In the genomic region with DNA sequence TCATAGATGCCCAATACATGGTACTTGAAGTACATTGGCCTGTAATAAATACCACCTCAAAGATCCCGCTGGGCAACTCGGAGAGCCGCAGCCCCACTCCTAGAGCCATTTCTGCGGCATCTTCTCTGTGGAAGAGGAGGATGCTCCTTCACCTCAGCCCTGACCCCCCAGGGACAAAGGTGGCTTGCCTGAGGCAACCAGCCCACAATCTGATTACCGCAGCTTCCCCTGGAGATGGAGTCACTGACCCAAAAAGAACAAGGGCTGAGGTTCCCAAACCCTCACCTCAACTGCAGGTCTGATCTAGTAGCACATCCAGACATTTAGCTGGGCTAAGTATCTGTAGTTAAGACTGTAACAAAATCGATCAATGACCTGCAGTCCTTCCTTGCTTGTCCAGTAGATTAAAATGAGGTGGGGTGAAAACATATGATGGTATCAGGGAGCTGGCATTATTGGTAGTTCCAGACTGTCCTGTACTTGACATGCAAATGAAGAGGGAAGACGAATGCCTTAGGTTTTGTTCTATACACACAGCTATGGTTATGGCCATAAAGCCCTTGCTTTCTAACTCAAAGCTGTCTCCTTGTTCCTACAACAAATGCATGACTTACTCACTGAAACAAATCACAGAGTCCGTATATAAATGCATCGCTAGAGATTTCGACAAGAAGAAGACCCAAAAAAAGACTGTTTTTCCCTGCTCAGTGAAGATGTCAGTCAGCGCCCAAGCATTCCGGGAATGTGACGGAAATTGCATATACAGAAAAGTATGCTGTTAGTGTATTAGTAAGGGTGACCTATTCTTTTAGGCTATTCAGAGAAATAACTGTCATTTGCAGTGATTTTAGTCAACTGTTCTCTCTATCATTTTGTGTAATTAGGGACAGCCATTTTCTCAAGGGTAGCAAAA, we compare ENCODE assay signal across 16 cellular contexts. TPM values are rescaled to one million over a fixed set of nuclear protein-coding genes. Genes with fewer than 3 reads are reported as not detected.
DNase-seq lines count a peak whose midpoint lies in the region; TF ChIP-seq lines count a peak whose summit lies in the region.
"Had no signal": no experiment of that assay in that cellular context is flagged by ENCODE, and none has a peak within 500 bp of the region (broad histone marks: within the 10 kb centered on the region; RNA-seq: fewer than 3 reads in every experiment).

No MANE protein-coding gene starts in this region.

- CTCF ChIA-PET in RWPE1 (lab: Yijun Ruan, JAX) = no interaction called here

- H2AFZ ChIP-seq in fibroblast of lung (ENCODE audit: low read length) = no peak overlapping the region
- H2AFZ ChIP-seq in trophoblast cell (ENCODE audit: insufficient read depth, low read length, poor library complexity) = no peak overlapping the region

- H3K36me3 ChIP-seq in fibroblast of lung (ENCODE audit: control insufficient read depth, insufficient read depth, low read length) = no peaks in the 10 kb centered on the region
- H3K36me3 ChIP-seq in trophoblast cell (ENCODE audit: control insufficient read depth in 1 of 2, insufficient read depth in 2 of 2, low read length in 2 of 2) = no peaks in the 10 kb centered on the region
- H3K36me3 ChIP-seq: thyroid gland had no signal

- H4K12ac ChIP-seq in trophoblast cell (ENCODE audit: low read depth, low read length) = no peak overlapping the region

- H3K79me2 ChIP-seq in fibroblast of lung (ENCODE audit: control insufficient read depth, insufficient read depth, low read length) (no peaks in the 10 kb centered on the region), trophoblast cell (ENCODE audit: control insufficient read depth, insufficient read depth, low read length, poor library complexity) (no peaks in the 10 kb centered on the region)

- peak overlapping the region; percentile 66 for H2AK5ac ChIP-seq in trophoblast cell (ENCODE audit: low read length)

- H2BK120ac ChIP-seq in trophoblast cell (ENCODE audit: insufficient read depth, low read length, poor library complexity) = peak overlapping the region; percentile 83

- H3K27me3 ChIP-seq in fibroblast of lung (ENCODE audit: control insufficient read depth, insufficient read depth, low read length) = no peaks in the 10 kb centered on the region
- H3K27me3 ChIP-seq in trophoblast cell (ENCODE audit: insufficient read depth, low read length) = no peaks in the 10 kb centered on the region
- H3K27me3 ChIP-seq: thyroid gland had no signal

- H3K27ac ChIP-seq in RWPE1 (no peak overlapping the region), fibroblast of lung (ENCODE audit: insufficient read depth, low read length) (peak overlapping the region; percentile 94), trophoblast cell (ENCODE audit: low read depth, low read length) (peak overlapping the region; percentile 82)
- H3K27ac ChIP-seq: thyroid gland had no signal

- H4K91ac ChIP-seq in trophoblast cell (ENCODE audit: low read depth, low read length) = peak overlapping the region; percentile 87

- H3K4me2 ChIP-seq in fibroblast of lung (ENCODE audit: extremely low read depth, insufficient read depth, low read length) = peak overlapping the region; percentile 18
- peak overlapping the region; percentile 35 for H3K4me2 ChIP-seq in trophoblast cell (ENCODE audit: low read length)

- H3K18ac ChIP-seq in trophoblast cell (ENCODE audit: low read length) = peak overlapping the region; percentile 67

- H3K4me1 ChIP-seq in fibroblast of lung (ENCODE audit: control insufficient read depth, extremely low read depth, insufficient read depth, low read length) (peaks cover 20% of the 10 kb centered on the region), trophoblast cell (ENCODE audit: control insufficient read depth in 1 of 2, insufficient read depth in 2 of 2, low read length in 2 of 2) (peaks cover 6 to 18% of the 10 kb centered on the region in 2 experiments)
- H3K4me1 ChIP-seq: thyroid gland had no signal

- H3K79me1 ChIP-seq in trophoblast cell (ENCODE audit: low read length) = peaks cover 22% of the 10 kb centered on the region

- no CpG with 5 or more reads among the region's 13 CpGs for WGBS in trophoblast cell (ENCODE audit: extremely low coverage, insufficient coverage, insufficient read length)

- no peaks in the 10 kb centered on the region for H4K20me1 ChIP-seq in fibroblast of lung (ENCODE audit: control insufficient read depth, extremely low read depth, insufficient read depth, low read length)

- no peak overlapping the region for H3K9ac ChIP-seq in fibroblast of lung (ENCODE audit: insufficient read depth, low read length)
- H3K9ac ChIP-seq in trophoblast cell (ENCODE audit: low read length) = no peak overlapping the region

- H4K8ac ChIP-seq in trophoblast cell (ENCODE audit: low read depth, low read length) = peak overlapping the region; percentile 41

- H3K9me3 ChIP-seq in fibroblast of lung (ENCODE audit: control insufficient read depth, insufficient read depth, low read depth, low read length) (no peaks in the 10 kb centered on the region), trophoblast cell (ENCODE audit: insufficient read depth, low read depth, low read length) (no peaks in the 10 kb centered on the region)
- H3K9me3 ChIP-seq: thyroid gland had no signal

- peak overlapping the region; percentile 78 for H2BK12ac ChIP-seq in trophoblast cell (ENCODE audit: low read length)

- POLR2A ChIA-PET in RWPE1 (lab: Yijun Ruan, JAX; ENCODE audit: low non-redundant PET) = no interaction called here

- no peak overlapping the region for H3K23ac ChIP-seq in trophoblast cell (ENCODE audit: low read length)

- TF ChIP-seq CTCF in RWPE1 (conservative IDR thresholded peaks at IDR 0.05; ENCODE audit: low read depth) (no peak), fibroblast of lung (conservative IDR thresholded peaks at IDR 0.05 in 1 of 2, IDR thresholded peaks at IDR 0.05 in 1 of 2; ENCODE audit: low read depth in 1 of 2, low read length in 2 of 2) (no peak)

- no peak overlapping the region for H3K4ac ChIP-seq in trophoblast cell (ENCODE audit: low read depth, low read length)

- peak overlapping the region; percentile 81 for H2BK5ac ChIP-seq in trophoblast cell (ENCODE audit: low read depth, low read length, poor library complexity)

- H3K4me3 ChIP-seq in fibroblast of lung (replicated peaks in 1 of 4; ENCODE audit: control extremely low read depth in 1 of 4, insufficient read depth in 1 of 4, low read depth in 3 of 4, low read length in 4 of 4) = no peak overlapping the region
- H3K4me3 ChIP-seq in trophoblast cell (ENCODE audit: low read depth, low read length) = no peak overlapping the region
- H3K4me3 ChIP-seq: lung, thyroid gland had no signal

- peak overlapping the region; percentile 49 for H3K14ac ChIP-seq in trophoblast cell (ENCODE audit: low read length)

- DNase-seq in GM03348 (ENCODE audit: low spot score) (peak; percentile 81), RWPE1 (ENCODE audit: low spot score) (peak; percentile 13), fibroblast of lung (ENCODE audit: low read depth in 2 of 2) (peak; percentile 63 to 92), trophoblast cell (peak; percentile 48 to 83), GF-D8 (lab: John Stamatoyannopoulos, UW) (no peak), NCI-H2171 treated with DMSO at 0.1 percent for 48 hours (lab: John Stamatoyannopoulos, UW) (no peak), ureter (ENCODE audit: low spot score) (no peak)
- no peak for DNase-seq in stimulated activated CD4-positive, alpha-beta T cell treated with anti-CD3 and anti-CD28 coated beads, Interleukin-2, amount 100 ng/mL, for 24 hours
- DNase-seq: activated T-cell treated with anti-CD3 and anti-CD28 coated beads, Interleukin-2, amount 50 U/mL, for 48 hours; Calu3; central memory CD4-positive, alpha-beta T cell; head of caudate nucleus; NCI-H1436 treated with DMSO at 0.1 percent for 48 hours; retina; thyroid gland had no signal

RNA-seq across cellular contexts. Expression of a gene that starts 33.7 kb away (rescaled TPM):
- total RNA-seq in fibroblast of lung (3.9 and 9.6 TPM in 2 replicates), ureter (10.7 TPM)
- 3.5 and 4.0 TPM in 2 replicates for polyA plus RNA-seq in fibroblast of lung
- polyA plus RNA-seq in fibroblast of lung (2012) = 2.0 and 2.4 TPM in 2 replicates
- polyA minus RNA-seq in fibroblast of lung (ENCODE audit: low replicate concordance) = 1.4 and 1.6 TPM in 2 replicates
- polyA plus RNA-seq in trophoblast cell (2013) = 8.7 and 9.2 TPM in 2 replicates

RNA-seq across cellular contexts. Expression of a gene that starts 33.9 kb away (rescaled TPM):
- total RNA-seq in fibroblast of lung = 66.8 and 81.1 TPM in 2 replicates
- 41.8 and 46.5 TPM in 2 replicates for polyA plus RNA-seq in fibroblast of lung
- polyA plus RNA-seq in fibroblast of lung (2012) = 34.5 and 39.2 TPM in 2 replicates
- 9.8 and 20.6 TPM in 2 replicates for polyA minus RNA-seq in fibroblast of lung (ENCODE audit: low replicate concordance)
- 69.9 and 76.9 TPM in 2 replicates for polyA plus RNA-seq in trophoblast cell (2013)
- 29.2 TPM for total RNA-seq in ureter

Comparison
In these comparisons a context has a peak if more than half of its experiments do, and no peak if none do; other contexts are left out.
1. DNase-seq: peak in GM03348 (single experiment), RWPE1 (single experiment), fibroblast of lung (2 of 2) and trophoblast cell (2 of 2); none in GF-D8 (single experiment), NCI-H2171 treated with DMSO at 0.1 percent for 48 hours (single experiment), stimulated activated CD4-positive, alpha-beta T cell treated with anti-CD3 and anti-CD28 coated beads, Interleukin-2, amount 100 ng/mL, for 24 hours (0 of 2) and ureter (single experiment).